In genomic region chr12:23921099-23921846, GRCh38 we compare ENCODE assay signal across 20 cellular contexts. TPM values are rescaled to one million over a fixed set of nuclear protein-coding genes. Genes with fewer than 3 reads are reported as not detected.
DNase-seq lines count a peak whose midpoint lies in the region; ATAC-seq and TF ChIP-seq lines count a peak whose summit lies in the region.
"Had no signal": no experiment of that assay in that cellular context is flagged by ENCODE, and none has a peak within 500 bp of the region (broad histone marks: within the 10 kb centered on the region; RNA-seq: fewer than 3 reads in every experiment).

No MANE protein-coding gene starts in this region.

- no peaks in the 10 kb centered on the region for H3K4me1 ChIP-seq in heart left ventricle
- peaks cover 19% of the 10 kb centered on the region for H3K4me1 ChIP-seq in OCI-LY3 (ENCODE audit: low read length)
- H3K4me1 ChIP-seq in fibroblast of lung (ENCODE audit: control insufficient read depth, extremely low read depth, insufficient read depth, low read length): peaks cover 3% of the 10 kb centered on the region

- no peaks in the 10 kb centered on the region for H3K9me3 ChIP-seq in heart left ventricle
- H3K9me3 ChIP-seq in OCI-LY3 (ENCODE audit: insufficient read depth, low read length): no peaks in the 10 kb centered on the region
- H3K9me3 ChIP-seq in fibroblast of lung (ENCODE audit: control insufficient read depth, insufficient read depth, low read depth, low read length): no peaks in the 10 kb centered on the region
- H3K9me3 ChIP-seq: neutrophil had no signal

- no peak overlapping the region for H3K9ac ChIP-seq in OCI-LY3 (ENCODE audit: low read length)
- H3K9ac ChIP-seq in fibroblast of lung (ENCODE audit: insufficient read depth, low read length): no peak overlapping the region

- H2AFZ ChIP-seq in OCI-LY3 (ENCODE audit: low read depth, low read length): no peak overlapping the region
- H2AFZ ChIP-seq in fibroblast of lung (ENCODE audit: low read length): peak overlapping the region; percentile 26

- intact Hi-C loops in heart left ventricle (cut with DNase I): no loop called here
- intact Hi-C loops in Right ventricle myocardium superior (cut with DNase I): no loop called here
- intact Hi-C loops in left colon (cut with DNase I, micrococcal nuclease): no loop called here

- no peak for TF ChIP-seq POLR2A in heart left ventricle (IDR thresholded peaks at IDR 0.05)

- H4K20me1 ChIP-seq in OCI-LY3 (ENCODE audit: insufficient read depth, low read length): peaks cover 75% of the 10 kb centered on the region
- H4K20me1 ChIP-seq in fibroblast of lung (ENCODE audit: control insufficient read depth, extremely low read depth, insufficient read depth, low read length): no peaks in the 10 kb centered on the region

- H3K27me3 ChIP-seq in heart left ventricle (no peaks in the 10 kb centered on the region), OCI-LY3 (ENCODE audit: low read depth, low read length) (no peaks in the 10 kb centered on the region), fibroblast of lung (ENCODE audit: control insufficient read depth, insufficient read depth, low read length) (no peaks in the 10 kb centered on the region)
- H3K27me3 ChIP-seq: neutrophil had no signal

- WGBS in heart left ventricle, 4 donors: 65 to 74% (median 71%) methylated on average over 5 of the region's 5 CpGs

- DNase-seq in heart left ventricle: no peak
- no peak for DNase-seq in Right ventricle myocardium superior
- peak; percentile 5 to 41 for DNase-seq in fibroblast of lung (ENCODE audit: low read depth in 2 of 2)
- DNase-seq in activated effector memory CD4-positive, alpha-beta T cell treated with Interleukin-2 at 50 U/mL for 16 hours: no peak
- no peak for DNase-seq in left colon
- no peak for DNase-seq in activated effector memory CD4-positive, alpha-beta T cell treated with anti-CD3 and anti-CD28 coated beads, Interleukin-2, amount 50 U/mL, for 16 hours
- DNase-seq: activated naive CD8-positive, alpha-beta T cell treated with anti-CD3 and anti-CD28 coated beads, Interleukin-2, amount 50 U/mL, for 24 hours; activated T-cell treated with anti-CD3 and anti-CD28 coated beads, Interleukin-2, amount 50 U/mL, for 24 hours; cerebellar nuclear complex; NCI-H1105 treated with DMSO at 0.1 percent for 48 hours; SHP77; T-helper 2 cell; trophoblast cell had no signal

- H3K36me3 ChIP-seq in heart left ventricle: no peaks in the 10 kb centered on the region
- H3K36me3 ChIP-seq in OCI-LY3 (replicated peaks; ENCODE audit: low read depth, low read length): peaks cover 3% of the 10 kb centered on the region
- no peaks in the 10 kb centered on the region for H3K36me3 ChIP-seq in fibroblast of lung (ENCODE audit: control insufficient read depth, insufficient read depth, low read length)
- H3K36me3 ChIP-seq: neutrophil had no signal

- ATAC-seq in heart left ventricle (no peak), Right ventricle myocardium superior (ENCODE audit: poor library complexity) (no peak), left colon (no peak)
- ATAC-seq: activated naive CD8-positive, alpha-beta T cell treated with anti-CD3 and anti-CD28 coated beads, Interleukin-2, amount 50 U/mL, for 24 hours; HCT116 had no signal

- H3K27ac ChIP-seq in heart left ventricle (peak overlapping the region in 4 of 12 donors; percentile 11 to 58 (median 33)), OCI-LY3 (ENCODE audit: low read length) (no peak overlapping the region), fibroblast of lung (ENCODE audit: insufficient read depth, low read length) (no peak overlapping the region), temporal lobe (ENCODE audit: low read depth, low read length) (peak overlapping the region; percentile 23)
- H3K27ac ChIP-seq: HL-60, neutrophil had no signal

- peak overlapping the region in 9 of 12 donors; percentile 4 to 50 (median 24) for H3K4me3 ChIP-seq in heart left ventricle
- H3K4me3 ChIP-seq in OCI-LY3 (ENCODE audit: low read length): no peak overlapping the region
- peak overlapping the region in 2 of 4 experiments; percentile 15 to 44 for H3K4me3 ChIP-seq in fibroblast of lung (replicated peaks in 1 of 4; ENCODE audit: control extremely low read depth in 1 of 4, insufficient read depth in 1 of 4, low read depth in 3 of 4, low read length in 4 of 4)

- peaks cover 17% of the 10 kb centered on the region for H3K79me2 ChIP-seq in OCI-LY3 (ENCODE audit: low read length)
- H3K79me2 ChIP-seq in fibroblast of lung (ENCODE audit: control insufficient read depth, insufficient read depth, low read length): no peaks in the 10 kb centered on the region

- H3K4me2 ChIP-seq in OCI-LY3 (ENCODE audit: low read length): peak overlapping the region; percentile 44
- peak overlapping the region; percentile 78 for H3K4me2 ChIP-seq in fibroblast of lung (ENCODE audit: extremely low read depth, insufficient read depth, low read length)

- TF ChIP-seq CTCF in heart left ventricle (IDR thresholded peaks at IDR 0.05): no peak
- no peak for TF ChIP-seq CTCF in OCI-LY3 (IDR thresholded peaks at IDR 0.05; ENCODE audit: low read depth, low read length)
- no peak for TF ChIP-seq CTCF in fibroblast of lung (conservative IDR thresholded peaks at IDR 0.05 in 1 of 2, IDR thresholded peaks at IDR 0.05 in 1 of 2; ENCODE audit: low read depth in 1 of 2, low read length in 2 of 2)

RNA-seq across cellular contexts. Expression of gene SOX5, which starts 28.2 kb away (rescaled TPM):
- total RNA-seq in heart left ventricle (1 to 10 TPM; 1.5 to 4.9 (median 2.8) TPM), Right ventricle myocardium superior (2.2 TPM), fibroblast of lung (16.4 and 32.0 TPM in 2 replicates), temporal lobe (101 TPM), left colon (1 to 10 TPM; 3.9 to 5.1 TPM)
- polyA plus RNA-seq in heart left ventricle (under 1 TPM; 0.49 to 0.91 TPM), fibroblast of lung (9.2 and 12.4 TPM in 2 replicates)
- 5.7 and 6.2 TPM in 2 replicates for polyA plus RNA-seq in fibroblast of lung (2012)
- 49.4 and 53.7 TPM in 2 replicates for polyA minus RNA-seq in fibroblast of lung (ENCODE audit: low replicate concordance)
- total RNA-seq: A172 had no signal
- polyA plus RNA-seq: keratinocyte had no signal

Comparison
In these comparisons a context has a peak if more than half of its experiments do, and no peak if none do; other contexts are left out.
1. DNase-seq: peak in fibroblast of lung (2 of 2); none in heart left ventricle (0 of 5), Right ventricle myocardium superior (single experiment), activated effector memory CD4-positive, alpha-beta T cell treated with Interleukin-2 at 50 U/mL for 16 hours (single experiment), left colon (0 of 2) and activated effector memory CD4-positive, alpha-beta T cell treated with anti-CD3 and anti-CD28 coated beads, Interleukin-2, amount 50 U/mL, for 16 hours (single experiment).